Comparison of ENCODE assay signal across 1 cellular context in the genomic region with DNA sequence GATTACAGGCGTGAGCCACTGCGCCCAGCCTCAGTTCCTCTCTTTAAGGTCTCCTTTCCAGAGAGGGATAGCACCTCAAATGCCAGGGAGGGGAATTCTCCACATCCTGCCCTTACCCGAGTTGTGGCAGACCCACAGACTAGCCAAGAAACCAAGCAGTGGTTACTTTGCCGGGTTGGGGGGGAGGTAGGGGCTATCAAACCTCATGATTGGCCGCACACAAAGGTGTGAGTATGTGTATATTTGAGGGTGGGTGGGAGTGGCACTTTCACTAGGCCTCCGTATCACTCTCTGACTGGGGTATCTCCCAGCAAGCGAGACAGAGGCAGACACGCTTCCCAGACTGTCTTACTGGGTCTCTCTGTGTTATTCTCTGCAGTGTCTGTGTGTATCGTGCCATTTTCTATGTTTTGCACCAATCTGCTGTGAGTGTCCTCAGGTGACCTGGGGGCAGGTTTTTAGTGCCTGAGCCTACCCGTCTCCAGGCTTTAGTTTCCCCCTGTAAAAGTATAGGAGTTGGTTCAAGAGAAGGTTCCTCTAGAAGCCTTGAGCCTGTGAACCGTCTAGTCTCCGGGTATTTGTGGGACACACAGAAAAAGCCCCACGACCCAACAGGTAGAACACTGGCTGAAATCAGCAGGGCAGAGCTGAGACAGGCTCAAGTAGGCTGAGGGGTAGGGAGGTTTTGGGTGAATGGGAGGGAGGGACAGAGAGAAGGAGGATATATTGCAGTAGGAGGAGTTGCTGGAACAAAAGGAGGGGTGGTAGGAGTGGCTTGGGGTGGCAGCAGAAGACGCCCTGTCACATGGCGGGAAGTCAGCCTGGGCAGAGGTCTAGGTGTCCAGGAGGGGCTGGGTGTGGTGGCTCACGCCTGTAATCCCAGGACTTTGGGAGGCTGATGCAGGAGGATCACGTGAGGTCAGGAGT.
A peak's percentile ranks its signal among the peaks of the same experiment; 100 is the strongest.
TF ChIP-seq lines count a peak whose summit lies in the region.

No MANE protein-coding gene starts in this region.

TF ChIP-seq in K562, 482 proteins besides CTCF, POLR2A, EP300 and RAD21 (continues in another document):
- no peak for TF ChIP-seq HNRNPH1 (optimal IDR thresholded peaks at IDR 0.05; ENCODE audit: low read depth, low read length)
- TF ChIP-seq, protein P1, sequence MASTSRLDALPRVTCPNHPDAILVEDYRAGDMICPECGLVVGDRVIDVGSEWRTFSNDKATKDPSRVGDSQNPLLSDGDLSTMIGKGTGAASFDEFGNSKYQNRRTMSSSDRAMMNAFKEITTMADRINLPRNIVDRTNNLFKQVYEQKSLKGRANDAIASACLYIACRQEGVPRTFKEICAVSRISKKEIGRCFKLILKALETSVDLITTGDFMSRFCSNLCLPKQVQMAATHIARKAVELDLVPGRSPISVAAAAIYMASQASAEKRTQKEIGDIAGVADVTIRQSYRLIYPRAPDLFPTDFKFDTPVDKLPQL (IDR thresholded peaks at IDR 0.05; ENCODE audit: extremely low read depth, insufficient read length) = no peak
- peak in 1 of 2 experiments; percentile 52; a peak in 3 of 4 replicates for TF ChIP-seq MNT (conservative IDR thresholded peaks at IDR 0.05)
- no peak for TF ChIP-seq NR2C1 (IDR thresholded peaks at IDR 0.05)
- 0 out of 2 replicates have a peak, but pooled peaks have one; percentile 35 for TF ChIP-seq NR2C1 (tag; IDR thresholded peaks at IDR 0.05)
- peak; percentile 23; the same call in 1 of the 2 replicates for TF ChIP-seq ARID1B (IDR thresholded peaks at IDR 0.05)
- TF ChIP-seq ZNF830 (CRISPR knock-in tag; IDR thresholded peaks at IDR 0.05) = 0 out of 2 replicates have a peak, but pooled peaks have one; percentile 23
- 0 out of 2 replicates have a peak, but pooled peaks have one; percentile 15 for TF ChIP-seq NFIC (IDR thresholded peaks at IDR 0.05)
- TF ChIP-seq FOXA3 (CRISPR knock-in tag; conservative IDR thresholded peaks at IDR 0.05 in 1 of 2, IDR thresholded peaks at IDR 0.05 in 1 of 2) = no peak
- TF ChIP-seq SMARCA5 (IDR thresholded peaks at IDR 0.05) = no peak
- no peak for TF ChIP-seq ZNF324 (CRISPR knock-in tag; IDR thresholded peaks at IDR 0.05)
- TF ChIP-seq LCOR (CRISPR knock-in tag; IDR thresholded peaks at IDR 0.05) = no peak
- TF ChIP-seq NFE2L1 (tag; IDR thresholded peaks at IDR 0.05; ENCODE audit: borderline replicate concordance, low read depth) = no peak
- TF ChIP-seq RBM14 (IDR thresholded peaks at IDR 0.05; ENCODE audit: borderline replicate concordance, insufficient read depth, low read depth, low read length) = no peak
- no peak for TF ChIP-seq SMAD1 (IDR thresholded peaks at IDR 0.05; ENCODE audit: low read depth, low read length, partially characterized antibody)
- TF ChIP-seq TCFL5 (CRISPR knock-in tag; conservative IDR thresholded peaks at IDR 0.05) = no peak
- TF ChIP-seq, protein P2, sequence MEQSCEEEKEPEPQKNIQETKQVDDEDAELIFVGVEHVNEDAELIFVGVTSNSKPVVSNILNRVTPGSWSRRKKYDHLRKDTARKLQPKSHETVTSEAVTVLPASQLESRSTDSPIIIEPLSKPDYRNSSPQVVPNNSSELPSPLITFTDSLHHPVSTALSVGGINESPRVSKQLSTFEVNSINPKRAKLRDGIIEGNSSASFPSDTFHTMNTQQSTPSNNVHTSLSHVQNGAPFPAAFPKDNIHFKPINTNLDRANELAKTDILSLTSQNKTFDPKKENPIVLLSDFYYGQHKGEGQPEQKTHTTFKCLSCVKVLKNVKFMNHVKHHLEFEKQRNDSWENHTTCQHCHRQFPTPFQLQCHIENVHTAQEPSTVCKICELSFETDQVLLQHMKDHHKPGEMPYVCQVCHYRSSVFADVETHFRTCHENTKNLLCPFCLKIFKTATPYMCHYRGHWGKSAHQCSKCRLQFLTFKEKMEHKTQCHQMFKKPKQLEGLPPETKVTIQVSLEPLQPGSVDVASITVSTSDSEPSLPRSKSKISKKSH (CRISPR knock-in tag; IDR thresholded peaks at IDR 0.05) = no peak
- peak; percentile 27; the same call in 1 of the 2 replicates for TF ChIP-seq USF2 (CRISPR knock-in tag; IDR thresholded peaks at IDR 0.05)
- peak in 1 of 2 experiments; percentile 15; a peak in 1 of 4 replicates for TF ChIP-seq MAZ (CRISPR knock-in tag; conservative IDR thresholded peaks at IDR 0.05 in 1 of 2, IDR thresholded peaks at IDR 0.05 in 1 of 2)
- no peak for TF ChIP-seq ATF1 (CRISPR knock-in tag; IDR thresholded peaks at IDR 0.05)
- no peak for TF ChIP-seq ATF1 (tag; IDR thresholded peaks at IDR 0.05)
- TF ChIP-seq, protein P3, sequence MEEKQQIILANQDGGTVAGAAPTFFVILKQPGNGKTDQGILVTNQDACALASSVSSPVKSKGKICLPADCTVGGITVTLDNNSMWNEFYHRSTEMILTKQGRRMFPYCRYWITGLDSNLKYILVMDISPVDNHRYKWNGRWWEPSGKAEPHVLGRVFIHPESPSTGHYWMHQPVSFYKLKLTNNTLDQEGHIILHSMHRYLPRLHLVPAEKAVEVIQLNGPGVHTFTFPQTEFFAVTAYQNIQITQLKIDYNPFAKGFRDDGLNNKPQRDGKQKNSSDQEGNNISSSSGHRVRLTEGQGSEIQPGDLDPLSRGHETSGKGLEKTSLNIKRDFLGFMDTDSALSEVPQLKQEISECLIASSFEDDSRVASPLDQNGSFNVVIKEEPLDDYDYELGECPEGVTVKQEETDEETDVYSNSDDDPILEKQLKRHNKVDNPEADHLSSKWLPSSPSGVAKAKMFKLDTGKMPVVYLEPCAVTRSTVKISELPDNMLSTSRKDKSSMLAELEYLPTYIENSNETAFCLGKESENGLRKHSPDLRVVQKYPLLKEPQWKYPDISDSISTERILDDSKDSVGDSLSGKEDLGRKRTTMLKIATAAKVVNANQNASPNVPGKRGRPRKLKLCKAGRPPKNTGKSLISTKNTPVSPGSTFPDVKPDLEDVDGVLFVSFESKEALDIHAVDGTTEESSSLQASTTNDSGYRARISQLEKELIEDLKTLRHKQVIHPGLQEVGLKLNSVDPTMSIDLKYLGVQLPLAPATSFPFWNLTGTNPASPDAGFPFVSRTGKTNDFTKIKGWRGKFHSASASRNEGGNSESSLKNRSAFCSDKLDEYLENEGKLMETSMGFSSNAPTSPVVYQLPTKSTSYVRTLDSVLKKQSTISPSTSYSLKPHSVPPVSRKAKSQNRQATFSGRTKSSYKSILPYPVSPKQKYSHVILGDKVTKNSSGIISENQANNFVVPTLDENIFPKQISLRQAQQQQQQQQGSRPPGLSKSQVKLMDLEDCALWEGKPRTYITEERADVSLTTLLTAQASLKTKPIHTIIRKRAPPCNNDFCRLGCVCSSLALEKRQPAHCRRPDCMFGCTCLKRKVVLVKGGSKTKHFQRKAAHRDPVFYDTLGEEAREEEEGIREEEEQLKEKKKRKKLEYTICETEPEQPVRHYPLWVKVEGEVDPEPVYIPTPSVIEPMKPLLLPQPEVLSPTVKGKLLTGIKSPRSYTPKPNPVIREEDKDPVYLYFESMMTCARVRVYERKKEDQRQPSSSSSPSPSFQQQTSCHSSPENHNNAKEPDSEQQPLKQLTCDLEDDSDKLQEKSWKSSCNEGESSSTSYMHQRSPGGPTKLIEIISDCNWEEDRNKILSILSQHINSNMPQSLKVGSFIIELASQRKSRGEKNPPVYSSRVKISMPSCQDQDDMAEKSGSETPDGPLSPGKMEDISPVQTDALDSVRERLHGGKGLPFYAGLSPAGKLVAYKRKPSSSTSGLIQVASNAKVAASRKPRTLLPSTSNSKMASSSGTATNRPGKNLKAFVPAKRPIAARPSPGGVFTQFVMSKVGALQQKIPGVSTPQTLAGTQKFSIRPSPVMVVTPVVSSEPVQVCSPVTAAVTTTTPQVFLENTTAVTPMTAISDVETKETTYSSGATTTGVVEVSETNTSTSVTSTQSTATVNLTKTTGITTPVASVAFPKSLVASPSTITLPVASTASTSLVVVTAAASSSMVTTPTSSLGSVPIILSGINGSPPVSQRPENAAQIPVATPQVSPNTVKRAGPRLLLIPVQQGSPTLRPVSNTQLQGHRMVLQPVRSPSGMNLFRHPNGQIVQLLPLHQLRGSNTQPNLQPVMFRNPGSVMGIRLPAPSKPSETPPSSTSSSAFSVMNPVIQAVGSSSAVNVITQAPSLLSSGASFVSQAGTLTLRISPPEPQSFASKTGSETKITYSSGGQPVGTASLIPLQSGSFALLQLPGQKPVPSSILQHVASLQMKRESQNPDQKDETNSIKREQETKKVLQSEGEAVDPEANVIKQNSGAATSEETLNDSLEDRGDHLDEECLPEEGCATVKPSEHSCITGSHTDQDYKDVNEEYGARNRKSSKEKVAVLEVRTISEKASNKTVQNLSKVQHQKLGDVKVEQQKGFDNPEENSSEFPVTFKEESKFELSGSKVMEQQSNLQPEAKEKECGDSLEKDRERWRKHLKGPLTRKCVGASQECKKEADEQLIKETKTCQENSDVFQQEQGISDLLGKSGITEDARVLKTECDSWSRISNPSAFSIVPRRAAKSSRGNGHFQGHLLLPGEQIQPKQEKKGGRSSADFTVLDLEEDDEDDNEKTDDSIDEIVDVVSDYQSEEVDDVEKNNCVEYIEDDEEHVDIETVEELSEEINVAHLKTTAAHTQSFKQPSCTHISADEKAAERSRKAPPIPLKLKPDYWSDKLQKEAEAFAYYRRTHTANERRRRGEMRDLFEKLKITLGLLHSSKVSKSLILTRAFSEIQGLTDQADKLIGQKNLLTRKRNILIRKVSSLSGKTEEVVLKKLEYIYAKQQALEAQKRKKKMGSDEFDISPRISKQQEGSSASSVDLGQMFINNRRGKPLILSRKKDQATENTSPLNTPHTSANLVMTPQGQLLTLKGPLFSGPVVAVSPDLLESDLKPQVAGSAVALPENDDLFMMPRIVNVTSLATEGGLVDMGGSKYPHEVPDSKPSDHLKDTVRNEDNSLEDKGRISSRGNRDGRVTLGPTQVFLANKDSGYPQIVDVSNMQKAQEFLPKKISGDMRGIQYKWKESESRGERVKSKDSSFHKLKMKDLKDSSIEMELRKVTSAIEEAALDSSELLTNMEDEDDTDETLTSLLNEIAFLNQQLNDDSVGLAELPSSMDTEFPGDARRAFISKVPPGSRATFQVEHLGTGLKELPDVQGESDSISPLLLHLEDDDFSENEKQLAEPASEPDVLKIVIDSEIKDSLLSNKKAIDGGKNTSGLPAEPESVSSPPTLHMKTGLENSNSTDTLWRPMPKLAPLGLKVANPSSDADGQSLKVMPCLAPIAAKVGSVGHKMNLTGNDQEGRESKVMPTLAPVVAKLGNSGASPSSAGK (IDR thresholded peaks at IDR 0.05) = no peak
- TF ChIP-seq, protein P4, sequence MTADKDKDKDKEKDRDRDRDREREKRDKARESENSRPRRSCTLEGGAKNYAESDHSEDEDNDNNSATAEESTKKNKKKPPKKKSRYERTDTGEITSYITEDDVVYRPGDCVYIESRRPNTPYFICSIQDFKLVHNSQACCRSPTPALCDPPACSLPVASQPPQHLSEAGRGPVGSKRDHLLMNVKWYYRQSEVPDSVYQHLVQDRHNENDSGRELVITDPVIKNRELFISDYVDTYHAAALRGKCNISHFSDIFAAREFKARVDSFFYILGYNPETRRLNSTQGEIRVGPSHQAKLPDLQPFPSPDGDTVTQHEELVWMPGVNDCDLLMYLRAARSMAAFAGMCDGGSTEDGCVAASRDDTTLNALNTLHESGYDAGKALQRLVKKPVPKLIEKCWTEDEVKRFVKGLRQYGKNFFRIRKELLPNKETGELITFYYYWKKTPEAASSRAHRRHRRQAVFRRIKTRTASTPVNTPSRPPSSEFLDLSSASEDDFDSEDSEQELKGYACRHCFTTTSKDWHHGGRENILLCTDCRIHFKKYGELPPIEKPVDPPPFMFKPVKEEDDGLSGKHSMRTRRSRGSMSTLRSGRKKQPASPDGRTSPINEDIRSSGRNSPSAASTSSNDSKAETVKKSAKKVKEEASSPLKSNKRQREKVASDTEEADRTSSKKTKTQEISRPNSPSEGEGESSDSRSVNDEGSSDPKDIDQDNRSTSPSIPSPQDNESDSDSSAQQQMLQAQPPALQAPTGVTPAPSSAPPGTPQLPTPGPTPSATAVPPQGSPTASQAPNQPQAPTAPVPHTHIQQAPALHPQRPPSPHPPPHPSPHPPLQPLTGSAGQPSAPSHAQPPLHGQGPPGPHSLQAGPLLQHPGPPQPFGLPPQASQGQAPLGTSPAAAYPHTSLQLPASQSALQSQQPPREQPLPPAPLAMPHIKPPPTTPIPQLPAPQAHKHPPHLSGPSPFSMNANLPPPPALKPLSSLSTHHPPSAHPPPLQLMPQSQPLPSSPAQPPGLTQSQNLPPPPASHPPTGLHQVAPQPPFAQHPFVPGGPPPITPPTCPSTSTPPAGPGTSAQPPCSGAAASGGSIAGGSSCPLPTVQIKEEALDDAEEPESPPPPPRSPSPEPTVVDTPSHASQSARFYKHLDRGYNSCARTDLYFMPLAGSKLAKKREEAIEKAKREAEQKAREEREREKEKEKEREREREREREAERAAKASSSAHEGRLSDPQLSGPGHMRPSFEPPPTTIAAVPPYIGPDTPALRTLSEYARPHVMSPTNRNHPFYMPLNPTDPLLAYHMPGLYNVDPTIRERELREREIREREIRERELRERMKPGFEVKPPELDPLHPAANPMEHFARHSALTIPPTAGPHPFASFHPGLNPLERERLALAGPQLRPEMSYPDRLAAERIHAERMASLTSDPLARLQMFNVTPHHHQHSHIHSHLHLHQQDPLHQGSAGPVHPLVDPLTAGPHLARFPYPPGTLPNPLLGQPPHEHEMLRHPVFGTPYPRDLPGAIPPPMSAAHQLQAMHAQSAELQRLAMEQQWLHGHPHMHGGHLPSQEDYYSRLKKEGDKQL (CRISPR knock-in tag; IDR thresholded peaks at IDR 0.05; ENCODE audit: borderline replicate concordance) = no peak
- TF ChIP-seq POU5F1 (IDR thresholded peaks at IDR 0.05; ENCODE audit: borderline replicate concordance, low read depth, low read length, partially characterized antibody) = no peak
- TF ChIP-seq SUPT5H (IDR thresholded peaks at IDR 0.05) = 0 out of 2 replicates have a peak, but pooled peaks have one; percentile 40
